8 cellular contexts compared by ENCODE assay signal in the genomic region with DNA sequence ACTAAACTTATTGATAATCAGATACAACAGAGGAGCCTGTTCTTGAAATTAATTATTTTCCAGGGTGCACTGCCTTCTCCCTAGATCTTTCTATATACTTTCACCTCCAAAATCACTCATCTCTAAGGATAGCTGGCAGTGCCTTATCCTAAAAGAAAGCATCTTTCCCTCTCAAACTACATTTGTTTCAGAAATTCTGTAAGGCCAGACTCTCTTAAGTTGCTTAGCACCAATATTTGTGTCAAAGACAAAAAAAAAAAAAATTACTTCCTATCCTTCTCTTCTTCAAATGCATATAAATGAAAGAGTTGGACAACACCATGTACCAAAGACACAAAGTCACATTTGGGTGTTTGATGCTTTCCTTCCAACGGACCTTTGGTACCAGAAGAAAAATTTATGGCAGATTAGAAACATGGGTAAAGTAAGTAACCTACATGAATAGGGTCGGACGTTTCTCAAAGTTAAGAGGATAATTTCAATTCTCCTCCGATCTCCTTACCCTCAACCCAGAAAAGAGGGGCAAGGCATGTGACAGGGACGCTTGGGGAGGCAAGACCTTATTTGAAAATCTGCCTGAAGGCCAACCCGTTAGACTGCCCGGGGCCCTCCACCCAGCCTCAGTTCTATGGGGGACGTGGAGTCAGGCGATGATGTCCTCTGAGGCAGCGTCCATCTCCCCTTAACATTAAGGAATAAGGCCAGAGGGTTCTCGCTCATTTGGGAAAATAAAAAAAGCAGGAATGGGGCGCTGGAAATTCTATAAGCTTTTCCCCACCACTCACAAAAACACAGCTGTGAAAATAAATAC.
DNase-seq lines count a peak whose midpoint lies in the region; ATAC-seq and TF ChIP-seq lines count a peak whose summit lies in the region.

No MANE protein-coding gene starts in this region.

- H3K9me3 ChIP-seq in lung (ENCODE audit: control insufficient read depth in 2 of 2, insufficient read depth in 1 of 2, low read length in 1 of 2) (peaks cover 0 to 2% of the 10 kb centered on the region in 2 donors), vagina (no peaks in the 10 kb centered on the region)

- DNase-seq in stimulated activated naive CD8-positive, alpha-beta T cell treated with anti-CD3 and anti-CD28 coated beads, Interleukin-15, Interleukin-2, amounts not matched to agents 100 U/mL and 50 U/mL, for 24 hours = no peak
- DNase-seq in astrocyte of the spinal cord (ENCODE audit: low read depth, low spot score) (peak; percentile 35), lung (ENCODE audit: low spot score) (no peak), vagina (ENCODE audit: extremely low spot score in 2 of 2) (no peak), NCI-H1694 treated with DMSO at 0.1 percent for 48 hours (lab: John Stamatoyannopoulos, UW) (no peak)
- DNase-seq in effector CD8-positive, alpha-beta T cell (lab: John Stamatoyannopoulos, UW) = no peak

- ATAC-seq in stimulated activated naive CD8-positive, alpha-beta T cell treated with anti-CD3 and anti-CD28 coated beads, Interleukin-15, Interleukin-2, amounts not matched to agents 100 U/mL and 50 U/mL, for 24 hours = no peak
- no peak for ATAC-seq in lung (ENCODE audit: insufficient read depth, low FRiP score)
- no peak for ATAC-seq in GM19395 (IDR thresholded peaks at IDR 0.05; ENCODE audit: unreplicated experiment)

- H3K4me1 ChIP-seq in lung (ENCODE audit: control insufficient read depth in 2 of 2, insufficient read depth in 2 of 2, low read length in 2 of 2) = peaks cover 3 to 31% of the 10 kb centered on the region in 2 donors
- H3K4me1 ChIP-seq in vagina = peaks cover 39% of the 10 kb centered on the region

- intact Hi-C loops in vagina (cut with DNase I) = no loop called here

- H3K27ac ChIP-seq in lung (ENCODE audit: low read depth in 1 of 2, low read length in 1 of 2) = peak overlapping the region; percentile 89 to 99
- H3K27ac ChIP-seq in vagina = peak overlapping the region; percentile 98

- H3K27me3 ChIP-seq in lung (ENCODE audit: control insufficient read depth, insufficient read depth) (no peaks in the 10 kb centered on the region), vagina (no peaks in the 10 kb centered on the region)

- no peaks in the 10 kb centered on the region for H3K27me3 Mint-ChIP-seq in stimulated activated naive CD8-positive, alpha-beta T cell treated with anti-CD3 and anti-CD28 coated beads, Interleukin-15, Interleukin-2, amounts not matched to agents 100 ng/mL and 50 ng/mL, for 24 hours

- no peak for TF ChIP-seq CTCF in astrocyte of the spinal cord (IDR thresholded peaks at IDR 0.05; ENCODE audit: low read depth, low read length)
- no peak for TF ChIP-seq CTCF in lung (IDR thresholded peaks at IDR 0.05; ENCODE audit: control extremely low read depth, extremely low read depth)
- no peak for TF ChIP-seq CTCF in vagina (IDR thresholded peaks at IDR 0.05)

- H3K36me3 Mint-ChIP-seq in stimulated activated naive CD8-positive, alpha-beta T cell treated with anti-CD3 and anti-CD28 coated beads, Interleukin-15, Interleukin-2, amounts not matched to agents 100 ng/mL and 50 ng/mL, for 24 hours (ENCODE audit: low read depth) = peaks cover 53% of the 10 kb centered on the region

- TF ChIP-seq POLR2A in vagina (IDR thresholded peaks at IDR 0.05) = no peak

- H3K27ac Mint-ChIP-seq in stimulated activated naive CD8-positive, alpha-beta T cell treated with anti-CD3 and anti-CD28 coated beads, Interleukin-15, Interleukin-2, amounts not matched to agents 100 ng/mL and 50 ng/mL, for 24 hours = peak overlapping the region; percentile 92

- no peaks in the 10 kb centered on the region for H3K9me3 Mint-ChIP-seq in stimulated activated naive CD8-positive, alpha-beta T cell treated with anti-CD3 and anti-CD28 coated beads, Interleukin-15, Interleukin-2, amounts not matched to agents 100 ng/mL and 50 ng/mL, for 24 hours

- 10 to 19% methylated on average over 12 of the region's 12 CpGs for WGBS in lung, 2 donors

- H3K4me3 Mint-ChIP-seq in stimulated activated naive CD8-positive, alpha-beta T cell treated with anti-CD3 and anti-CD28 coated beads, Interleukin-15, Interleukin-2, amounts not matched to agents 100 ng/mL and 50 ng/mL, for 24 hours = peak overlapping the region; percentile 94

- H3K4me3 ChIP-seq in astrocyte of the spinal cord (ENCODE audit: low read depth, low read length) (peak overlapping the region; percentile 79), lung (peak overlapping the region; percentile 69), vagina (peak overlapping the region; percentile 68 to 83)

- H3K36me3 ChIP-seq in lung (ENCODE audit: control insufficient read depth in 2 of 2, insufficient read depth in 2 of 2, low read length in 2 of 2) (no peaks in the 10 kb centered on the region), vagina (no peaks in the 10 kb centered on the region)

- in situ Hi-C loops in astrocyte of the spinal cord (cut with HindIII; ENCODE audit: low sequenced_read_pairs) = no loop called here

- H3K4me1 Mint-ChIP-seq in stimulated activated naive CD8-positive, alpha-beta T cell treated with anti-CD3 and anti-CD28 coated beads, Interleukin-15, Interleukin-2, amounts not matched to agents 100 ng/mL and 50 ng/mL, for 24 hours (ENCODE audit: low read depth) = peaks cover 60% of the 10 kb centered on the region
